Comparison of ENCODE assay signal across 14 cellular contexts in genomic region chr3:71035314-71035713, GRCh38.
DNase-seq lines count a peak whose midpoint lies in the region; ATAC-seq and TF ChIP-seq lines count a peak whose summit lies in the region.
"Had no signal": no experiment of that assay in that cellular context is flagged by ENCODE, and none has a peak within 500 bp of the region (broad histone marks: within the 10 kb centered on the region; RNA-seq: fewer than 3 reads in every experiment).

No MANE protein-coding gene starts in this region.

- 74% methylated on average over 5 of the region's 5 CpGs for WGBS in SK-N-SH (ENCODE audit: low lambda C conversion rate)

- TF ChIP-seq EP300 in SK-N-SH (IDR thresholded peaks at IDR 0.05; ENCODE audit: borderline replicate concordance in 1 of 2, low read depth in 1 of 2, low read length in 1 of 2): no peak

- peaks cover 15% of the 10 kb centered on the region for H4K20me1 ChIP-seq in SK-N-SH (ENCODE audit: insufficient read depth)

- H3K27ac ChIP-seq in SK-N-SH (ENCODE audit: low read depth in 2 of 2, low read length in 1 of 2) (peak overlapping the region; percentile 34 to 47; a peak in 2 of 4 replicates), epithelial cell of prostate (peak overlapping the region; percentile 47)
- H3K27ac ChIP-seq: PC-9 had no signal

- H3K9ac ChIP-seq in SK-N-SH: no peak overlapping the region

- TF ChIP-seq RAD21 in SK-N-SH (IDR thresholded peaks at IDR 0.05; ENCODE audit: low read length): no peak

- H2AFZ ChIP-seq in SK-N-SH (ENCODE audit: low read depth): no peak overlapping the region
- H2AFZ ChIP-seq: PC-9 had no signal

- no peak for ATAC-seq in SK-N-SH treated with all-trans-retinoic acid at 6 μM for 48 hours

- no peaks in the 10 kb centered on the region for H3K9me3 ChIP-seq in SK-N-SH

- no peak overlapping the region for H3K4me2 ChIP-seq in SK-N-SH
- H3K4me2 ChIP-seq: PC-9 had no signal

- CTCF ChIA-PET in SK-N-SH (lab: Yijun Ruan, JAX): interaction anchor here (1.3 kb wide), 1 partner anchor 29 kb away, joined by 3 read pairs; no protein-coding TSS in a partner anchor

- peaks cover 100% of the 10 kb centered on the region for H3K79me2 ChIP-seq in SK-N-SH (ENCODE audit: insufficient read depth)

- DNase-seq in SK-N-SH: no peak
- peak; percentile 85 for DNase-seq in NOMO-1 treated with DMSO at 0.1 percent for 48 hours (lab: John Stamatoyannopoulos, UW; ENCODE audit: unreplicated experiment)
- DNase-seq in epithelial cell of prostate (ENCODE audit: low read depth, low spot score): no peak
- DNase-seq in pulmonary artery endothelial cell (ENCODE audit: low read depth, low spot score): peak; percentile 65
- DNase-seq in stimulated activated CD4-positive, alpha-beta T cell treated with anti-CD3 and anti-CD28 coated beads, Interleukin-4, amount 100 ng/mL, for 4 hours: no peak
- DNase-seq in NCI-H1048 (lab: John Stamatoyannopoulos, UW): no peak
- no peak for DNase-seq in hippocampal formation (lab: John Stamatoyannopoulos, UW)
- DNase-seq: 8988T; activated CD4-positive, alpha-beta memory T cell treated with anti-CD3 and anti-CD28 coated beads, Interleukin-2, amount 10 ng/mL, durations not matched to agents 7 days and 5 days; central memory CD4-positive, alpha-beta T cell; NCI-H1092; PC-9; small intestine had no signal

- peaks cover 20% of the 10 kb centered on the region for H3F3A ChIP-seq in SK-N-SH (replicated peaks; ENCODE audit: insufficient read depth)

- H3K4me1 ChIP-seq in SK-N-SH (ENCODE audit: control insufficient read depth in 1 of 2, insufficient read depth in 2 of 2, low read depth in 1 of 2, low read length in 1 of 2): peaks cover 0 to 36% of the 10 kb centered on the region in 2 experiments; a peak in 2 of 4 replicates

- POLR2A ChIA-PET in SK-N-SH (lab: Yijun Ruan, JAX): interaction anchor here (0.7 kb wide), 1 partner anchor 135 kb away, joined by 3 read pairs; no protein-coding TSS in a partner anchor

- H3K9me2 ChIP-seq in SK-N-SH: no peaks in the 10 kb centered on the region

- H3K27me3 ChIP-seq in SK-N-SH (ENCODE audit: insufficient read depth): no peaks in the 10 kb centered on the region

- peaks cover 9 to 74% of the 10 kb centered on the region in 2 experiments for H3K36me3 ChIP-seq in SK-N-SH (replicated peaks in 1 of 2; ENCODE audit: control insufficient read depth in 1 of 2, insufficient read depth in 2 of 2, low read length in 1 of 2)

- H3K4me3 ChIP-seq in SK-N-SH (ENCODE audit: low read depth in 2 of 2, low read length in 1 of 2): no peak overlapping the region
- H3K4me3 ChIP-seq: PC-9 had no signal

- TF ChIP-seq CTCF in SK-N-SH (IDR thresholded peaks at IDR 0.05): no peak

TF ChIP-seq in SK-N-SH, 30 proteins besides CTCF, POLR2A, EP300 and RAD21:
- no peak for TF ChIP-seq ELF1 (IDR thresholded peaks at IDR 0.05)
- TF ChIP-seq YY1 (IDR thresholded peaks at IDR 0.05; ENCODE audit: low read depth): no peak
- no peak for TF ChIP-seq RFX5 (IDR thresholded peaks at IDR 0.05; ENCODE audit: low read length)
- TF ChIP-seq FOSL2 (IDR thresholded peaks at IDR 0.05; ENCODE audit: borderline replicate concordance, low read depth): no peak
- no peak for TF ChIP-seq RCOR1 (IDR thresholded peaks at IDR 0.05; ENCODE audit: low read length)
- no peak for TF ChIP-seq GATA2 (CRISPR knock-in tag; IDR thresholded peaks at IDR 0.05)
- TF ChIP-seq CHD2 (IDR thresholded peaks at IDR 0.05; ENCODE audit: low read length, partially characterized antibody): no peak
- TF ChIP-seq TCF12 (IDR thresholded peaks at IDR 0.05): no peak
- TF ChIP-seq MEF2A (IDR thresholded peaks at IDR 0.05; ENCODE audit: borderline replicate concordance, low read depth): no peak
- no peak for TF ChIP-seq NFIC (IDR thresholded peaks at IDR 0.05; ENCODE audit: borderline replicate concordance)
TF ChIP-seq in SK-N-SH: peak in this region for 0.

TF ChIP-seq in SK-N-SH treated with all-trans-retinoic acid at 6 μM for 48 hours, 23 proteins besides CTCF, POLR2A, EP300 and RAD21:
- no peak for TF ChIP-seq ESRRG (CRISPR knock-in tag; IDR thresholded peaks at IDR 0.05)
- TF ChIP-seq TOX (CRISPR knock-in tag; IDR thresholded peaks at IDR 0.05; ENCODE audit: borderline replicate concordance): no peak

Comparison
In these comparisons a context has a peak if more than half of its experiments do, and no peak if none do; other contexts are left out.
1. DNase-seq: peak in NOMO-1 treated with DMSO at 0.1 percent for 48 hours (single experiment) and pulmonary artery endothelial cell (single experiment); none in SK-N-SH (single experiment), epithelial cell of prostate (single experiment), stimulated activated CD4-positive, alpha-beta T cell treated with anti-CD3 and anti-CD28 coated beads, Interleukin-4, amount 100 ng/mL, for 4 hours (0 of 2), NCI-H1048 (single experiment) and hippocampal formation (0 of 2).